ENCODE assay signal across 17 cellular contexts in the genomic region with DNA sequence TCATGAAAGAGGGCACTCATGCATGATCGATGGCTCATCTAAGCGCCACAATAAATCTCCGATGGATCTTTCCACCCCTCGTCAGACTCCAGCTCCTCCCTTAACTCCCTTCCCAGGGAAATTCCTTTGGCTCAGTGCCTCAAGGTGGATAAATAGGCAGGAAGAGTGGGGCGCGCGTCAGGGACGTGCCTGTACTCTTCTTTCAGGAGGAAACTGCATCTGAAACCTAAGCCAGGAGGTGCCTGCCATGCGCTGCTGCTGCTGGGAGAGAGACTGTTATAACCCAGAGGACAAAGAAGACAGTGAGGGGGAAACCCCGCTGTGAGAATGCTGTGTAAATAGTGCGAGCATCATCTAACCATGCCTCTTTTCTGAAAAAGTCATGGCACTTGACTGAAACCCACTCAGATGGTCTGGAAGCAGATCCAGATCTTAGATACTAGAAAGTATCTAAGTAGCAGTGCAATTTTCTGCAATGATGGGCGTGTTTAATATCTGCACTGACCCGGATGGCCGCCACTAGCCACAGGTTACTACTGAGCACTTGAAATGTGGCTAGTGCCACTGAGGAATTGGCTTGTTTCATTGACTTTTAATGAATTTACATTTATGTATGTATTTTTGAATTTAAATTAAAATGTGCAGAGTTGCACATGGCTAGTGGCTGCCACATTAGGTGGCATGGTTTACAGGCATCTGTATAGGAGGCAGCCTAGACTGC.
A peak's percentile ranks its signal among the peaks of the same experiment; 100 is the strongest.
DNase-seq lines count a peak whose midpoint lies in the region; ATAC-seq and TF ChIP-seq lines count a peak whose summit lies in the region.
"Had no signal": no experiment of that assay in that cellular context is flagged by ENCODE, and none has a peak within 500 bp of the region (broad histone marks: within the 10 kb centered on the region; RNA-seq: fewer than 3 reads in every experiment).

No MANE protein-coding gene starts in this region.

- no peak for TF ChIP-seq CTCF in GM23338 (conservative IDR thresholded peaks at IDR 0.05; ENCODE audit: low read depth in 2 of 2)
- TF ChIP-seq CTCF in choroid plexus epithelial cell (conservative IDR thresholded peaks at IDR 0.05; ENCODE audit: low read depth, low read length), result no peak
- TF ChIP-seq CTCF in nephron progenitor cell (IDR thresholded peaks at IDR 0.05), result no peak

- no peaks in the 10 kb centered on the region for H3K9me2 ChIP-seq in GM23338 (ENCODE audit: insufficient read depth)
- H3K9me2 ChIP-seq: SK-N-SH had no signal

- H3K4me2 ChIP-seq in GM23338, result 0 out of 2 replicates have a peak overlapping the region, but pooled peaks have one; percentile 4
- H3K4me2 ChIP-seq: SK-N-SH, smooth muscle cell had no signal

- no peak overlapping the region for H3K27ac ChIP-seq in GM23338 (ENCODE audit: low read depth)

- no peaks in the 10 kb centered on the region; the same call in 2 of the 3 replicates for H3K36me3 Mint-ChIP-seq in GM23338 (ENCODE audit: low read depth)
- H3K36me3 Mint-ChIP-seq in nephron progenitor cell (ENCODE audit: low read depth), result no peaks in the 10 kb centered on the region
- H3K36me3 Mint-ChIP-seq: natural killer cell treated with Interleukin-12 subunit alpha and Interleukin-12 subunit beta and Interleukin-15 and Interleukin-18, amount 100 ng/mL, for 72 hours had no signal

- peak; percentile 48 for DNase-seq in GM23338 (ENCODE audit: low spot score)
- DNase-seq in NCI-H2171 treated with DMSO at 0.1 percent for 48 hours (lab: John Stamatoyannopoulos, UW), result peak; percentile 69
- DNase-seq in choroid plexus epithelial cell (ENCODE audit: low read depth), result peak; percentile 19
- DNase-seq in nephron progenitor cell, result peak; percentile 73
- DNase-seq in erythroblast (lab: John Stamatoyannopoulos, UW), result no peak
- DNase-seq in activated CD4-positive, alpha-beta T cell treated with anti-CD3 and anti-CD28 coated beads for 48 hours, result no peak
- DNase-seq in anterior cingulate cortex (lab: John Stamatoyannopoulos, UW), result no peak
- DNase-seq: activated CD4-positive, CD25-positive, alpha-beta regulatory T cell; activated T-cell treated with anti-CD3 and anti-CD28 coated beads, Interleukin-2, amount 50 U/mL, for 24 hours; effector CD8-positive, alpha-beta T cell; MV-4-11; SK-N-SH; substantia nigra had no signal

- H3F3A ChIP-seq in GM23338 (replicated peaks; ENCODE audit: low read depth), result no peaks in the 10 kb centered on the region

- peak overlapping the region; percentile 86 for H2AFZ ChIP-seq in GM23338

- ATAC-seq in GM23338 (peak; percentile 78), HG03442 (IDR thresholded peaks at IDR 0.05; ENCODE audit: unreplicated experiment) (no peak)
- ATAC-seq: left lobe of liver; natural killer cell treated with Interleukin-12 subunit alpha and Interleukin-12 subunit beta and Interleukin-15 and Interleukin-18, amount 100 ng/mL, for 72 hours had no signal

- no peaks in the 10 kb centered on the region for H3K79me2 ChIP-seq in GM23338 (replicated peaks; ENCODE audit: insufficient read depth)

- H4K20me1 ChIP-seq in GM23338 (replicated peaks; ENCODE audit: insufficient read depth), result no peaks in the 10 kb centered on the region

- H3K4me1 Mint-ChIP-seq in GM23338, result peaks cover 6% of the 10 kb centered on the region
- peaks cover 50% of the 10 kb centered on the region for H3K4me1 Mint-ChIP-seq in nephron progenitor cell

- no peaks in the 10 kb centered on the region for H3K36me3 ChIP-seq in GM23338 (ENCODE audit: insufficient read depth)

- TF ChIP-seq POLR2A in erythroblast (IDR thresholded peaks at IDR 0.05; ENCODE audit: low read length), result no peak

- H3K4me3 ChIP-seq in GM23338 (no peak overlapping the region), choroid plexus epithelial cell (ENCODE audit: low read depth, low read length) (no peak overlapping the region)
- H3K4me3 ChIP-seq: smooth muscle cell had no signal

- no peaks in the 10 kb centered on the region for H3K27me3 ChIP-seq in GM23338 (ENCODE audit: insufficient read depth)

- no peaks in the 10 kb centered on the region for H3K9me3 Mint-ChIP-seq in GM23338
- H3K9me3 Mint-ChIP-seq in nephron progenitor cell, result peaks cover 12% of the 10 kb centered on the region
- H3K9me3 Mint-ChIP-seq: activated T-cell treated with anti-CD3 and anti-CD28 coated beads, Interleukin-2, amount 50 U/mL, for 24 hours had no signal

- H3K27me3 Mint-ChIP-seq in GM23338 (ENCODE audit: insufficient read depth, low read depth, poor library complexity) (peaks cover 1% of the 10 kb centered on the region), nephron progenitor cell (ENCODE audit: low read depth, poor library complexity) (peaks cover 14% of the 10 kb centered on the region)
- H3K27me3 Mint-ChIP-seq: activated T-cell treated with anti-CD3 and anti-CD28 coated beads, Interleukin-2, amount 50 U/mL, for 24 hours; natural killer cell treated with Interleukin-12 subunit alpha and Interleukin-12 subunit beta and Interleukin-15 and Interleukin-18, amount 100 ng/mL, for 72 hours had no signal

- H3K4me1 ChIP-seq in GM23338 (ENCODE audit: insufficient read depth), result 0 out of 2 replicates have a peak, but pooled peaks cover 2% of the 10 kb centered on the region

- no peak overlapping the region for H3K4me3 Mint-ChIP-seq in GM23338
- H3K4me3 Mint-ChIP-seq in nephron progenitor cell, result peak overlapping the region; percentile 44
- H3K4me3 Mint-ChIP-seq: activated T-cell treated with anti-CD3 and anti-CD28 coated beads, Interleukin-2, amount 50 U/mL, for 24 hours; natural killer cell treated with Interleukin-12 subunit alpha and Interleukin-12 subunit beta and Interleukin-15 and Interleukin-18, amount 100 ng/mL, for 72 hours had no signal

- H3K27ac Mint-ChIP-seq in GM23338, result no peak overlapping the region
- H3K27ac Mint-ChIP-seq in nephron progenitor cell, result peak overlapping the region; percentile 95
- H3K27ac Mint-ChIP-seq: activated T-cell treated with anti-CD3 and anti-CD28 coated beads, Interleukin-2, amount 50 U/mL, for 24 hours; natural killer cell treated with Interleukin-12 subunit alpha and Interleukin-12 subunit beta and Interleukin-15 and Interleukin-18, amount 100 ng/mL, for 72 hours had no signal

TF ChIP-seq in GM23338, 12 proteins besides CTCF, POLR2A, EP300 and RAD21:
- no peak for TF ChIP-seq STAT1 (IDR thresholded peaks at IDR 0.05; ENCODE audit: unreplicated experiment)
- no peak for TF ChIP-seq JUNB (IDR thresholded peaks at IDR 0.05; ENCODE audit: unreplicated experiment)
- no peak for TF ChIP-seq CREB1 (CRISPR knock-in tag; IDR thresholded peaks at IDR 0.05; ENCODE audit: low read depth)
- no peak for TF ChIP-seq POLR2AphosphoS5 (IDR thresholded peaks at IDR 0.05; ENCODE audit: low read depth)
- no peak for TF ChIP-seq EZH2phosphoT487 (IDR thresholded peaks at IDR 0.05; ENCODE audit: unreplicated experiment)
- no peak for TF ChIP-seq EZH2 (IDR thresholded peaks at IDR 0.05; ENCODE audit: low read depth, unreplicated experiment)
- TF ChIP-seq, protein P1, sequence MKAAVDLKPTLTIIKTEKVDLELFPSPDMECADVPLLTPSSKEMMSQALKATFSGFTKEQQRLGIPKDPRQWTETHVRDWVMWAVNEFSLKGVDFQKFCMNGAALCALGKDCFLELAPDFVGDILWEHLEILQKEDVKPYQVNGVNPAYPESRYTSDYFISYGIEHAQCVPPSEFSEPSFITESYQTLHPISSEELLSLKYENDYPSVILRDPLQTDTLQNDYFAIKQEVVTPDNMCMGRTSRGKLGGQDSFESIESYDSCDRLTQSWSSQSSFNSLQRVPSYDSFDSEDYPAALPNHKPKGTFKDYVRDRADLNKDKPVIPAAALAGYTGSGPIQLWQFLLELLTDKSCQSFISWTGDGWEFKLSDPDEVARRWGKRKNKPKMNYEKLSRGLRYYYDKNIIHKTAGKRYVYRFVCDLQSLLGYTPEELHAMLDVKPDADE (IDR thresholded peaks at IDR 0.05), result no peak
- no peak for TF ChIP-seq NANOG (IDR thresholded peaks at IDR 0.05; ENCODE audit: borderline replicate concordance)
TF ChIP-seq in GM23338: peak in this region for 0.

Comparison
In these comparisons a context has a peak if more than half of its experiments do, and no peak if none do; other contexts are left out.
1. DNase-seq: peak in GM23338 (single experiment), NCI-H2171 treated with DMSO at 0.1 percent for 48 hours (single experiment), choroid plexus epithelial cell (single experiment) and nephron progenitor cell (single experiment); none in erythroblast (0 of 2), activated CD4-positive, alpha-beta T cell treated with anti-CD3 and anti-CD28 coated beads for 48 hours (single experiment) and anterior cingulate cortex (0 of 58).